11 cellular contexts compared by ENCODE assay signal in the genomic region with DNA sequence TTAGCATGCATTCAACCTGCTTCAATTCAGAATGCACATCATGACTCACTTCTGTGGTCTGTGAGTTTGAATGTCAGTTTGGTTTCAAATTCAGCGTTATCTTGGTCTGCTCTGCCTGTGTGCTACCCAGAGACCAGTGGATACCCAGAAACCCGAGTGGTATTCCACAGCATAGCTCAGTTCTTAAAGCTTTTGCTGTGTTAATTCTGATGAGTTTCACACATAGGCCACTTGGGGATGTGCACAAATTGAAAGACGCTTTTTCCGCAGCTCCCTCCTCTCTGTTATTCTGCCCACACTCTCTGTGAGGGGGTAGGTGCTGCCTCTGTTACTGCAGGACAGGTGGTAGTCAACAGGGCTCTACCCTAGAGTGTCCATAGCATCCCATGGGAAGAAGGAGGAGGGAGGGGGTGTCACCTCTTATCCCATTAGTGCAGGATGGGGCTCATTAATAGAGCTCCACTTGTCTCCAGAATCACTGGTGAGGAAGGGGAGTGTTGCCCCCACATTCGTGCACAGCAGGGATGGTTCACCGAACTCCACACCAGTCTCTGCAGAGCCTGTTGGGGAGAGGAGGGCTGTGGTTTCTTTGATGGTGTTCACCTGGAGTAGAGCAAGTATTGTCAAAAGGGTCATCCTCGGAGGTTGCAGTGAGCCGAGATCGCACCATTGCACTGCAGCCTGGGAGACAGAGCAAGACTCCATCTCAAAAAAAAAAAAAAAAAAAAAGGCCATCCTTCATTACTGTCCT. TPM values are rescaled to one million over a fixed set of nuclear protein-coding genes. Genes with fewer than 3 reads are reported as not detected.
DNase-seq lines count a peak whose midpoint lies in the region; ATAC-seq, FAIRE-seq and TF ChIP-seq lines count a peak whose summit lies in the region.
"Had no signal": no experiment of that assay in that cellular context is flagged by ENCODE, and none has a peak within 500 bp of the region (broad histone marks: within the 10 kb centered on the region; RNA-seq: fewer than 3 reads in every experiment).

No MANE protein-coding gene starts in this region.

- H4K20me1 ChIP-seq in astrocyte (ENCODE audit: insufficient read depth, low read length) = peaks cover 44% of the 10 kb centered on the region

- H3K4me1 Mint-ChIP-seq in T-cell (peaks cover 40 to 47% (median 45%) of the 10 kb centered on the region in 3 donors), astrocyte (ENCODE audit: low read depth, unreplicated experiment) (peaks cover 10% of the 10 kb centered on the region)
- H3K4me1 Mint-ChIP-seq: nephron progenitor cell had no signal

- no peaks in the 10 kb centered on the region for H3K27me3 Mint-ChIP-seq in T-cell
- no peaks in the 10 kb centered on the region for H3K27me3 Mint-ChIP-seq in astrocyte (ENCODE audit: low read depth, unreplicated experiment)

- peak; percentile 73 for DNase-seq in HT1080 (ENCODE audit: low read depth)
- DNase-seq in T-cell = no peak
- DNase-seq in astrocyte (ENCODE audit: low read depth) = peak; percentile 78
- peak in 2 of 3 donors; percentile 18 to 40 for DNase-seq in stimulated activated CD4-positive, alpha-beta T cell treated with anti-CD3 and anti-CD28 coated beads, Interleukin-12 subunit alpha, Interleukin-12 subunit beta, amount 100 ng/mL, for 48 hours (ENCODE audit: low read depth in 2 of 3, low spot score in 1 of 3)
- no peak for DNase-seq in OCI-M2 (lab: John Stamatoyannopoulos, UW; ENCODE audit: unreplicated experiment)
- DNase-seq in NOMO-1 treated with dmso at 0.1 percent for 144 hours (lab: John Stamatoyannopoulos, UW; ENCODE audit: unreplicated experiment) = no peak
- DNase-seq: NCI-H446, nephron progenitor cell, SIG-M5, stomach had no signal

- H3K4me1 ChIP-seq in astrocyte (ENCODE audit: insufficient read depth, low read length) = peaks cover 9% of the 10 kb centered on the region

- no peak overlapping the region for H3K4me3 ChIP-seq in astrocyte (ENCODE audit: insufficient read depth, low read depth, low read length)
- H3K4me3 ChIP-seq: stomach had no signal

- H2AFZ ChIP-seq in astrocyte (ENCODE audit: low read depth, low read length) = no peak overlapping the region

- H3K9me3 ChIP-seq in astrocyte (ENCODE audit: insufficient read depth, low read depth, low read length) = no peaks in the 10 kb centered on the region
- H3K9me3 ChIP-seq: stomach had no signal

- no peak overlapping the region for H3K27ac ChIP-seq in astrocyte (ENCODE audit: low read depth, low read length)
- H3K27ac ChIP-seq: stomach had no signal

- H3K36me3 Mint-ChIP-seq in T-cell = peaks cover 76% of the 10 kb centered on the region
- peaks cover 23% of the 10 kb centered on the region for H3K36me3 Mint-ChIP-seq in astrocyte (ENCODE audit: low read depth, unreplicated experiment)

- H3K4me3 Mint-ChIP-seq in T-cell (peak overlapping the region; percentile 5 to 52 (median 19)), astrocyte (ENCODE audit: unreplicated experiment) (no peak overlapping the region)
- H3K4me3 Mint-ChIP-seq: nephron progenitor cell had no signal

- peaks cover 8% of the 10 kb centered on the region for H3K36me3 ChIP-seq in astrocyte (ENCODE audit: insufficient read depth, low read length)

- peak overlapping the region; percentile 11 for H3K4me2 ChIP-seq in astrocyte (ENCODE audit: low read length)

- CTCF ChIA-PET in T-cell (lab: Charles Lee) = interaction anchor here in 1 of 2 donors (0.7 kb wide), 1 partner anchor 504 kb away, joined by 6 read pairs; no protein-coding TSS in a partner anchor

- H3K9me3 Mint-ChIP-seq in T-cell (peaks cover 0 to 7% (median 0%) of the 10 kb centered on the region in 3 donors), astrocyte (ENCODE audit: unreplicated experiment) (no peaks in the 10 kb centered on the region)

- ATAC-seq in T-cell (replicated peaks in 1 of 4) (peak in 3 of 4 experiments; percentile 78 to 89 (median 86)), HG03175 (IDR thresholded peaks at IDR 0.05; ENCODE audit: unreplicated experiment) (no peak)

- TF ChIP-seq CTCF in astrocyte (IDR thresholded peaks at IDR 0.05; ENCODE audit: insufficient read depth, low read depth, low read length) = no peak

- peak; percentile 5 for FAIRE-seq in astrocyte (lab: Jason Lieb, UNC)

- H3K79me2 ChIP-seq in astrocyte (ENCODE audit: insufficient read depth, low read length) = peaks cover 2% of the 10 kb centered on the region

- no peaks in the 10 kb centered on the region for H3K27me3 ChIP-seq in astrocyte (ENCODE audit: insufficient read depth, low read length)
- H3K27me3 ChIP-seq: stomach had no signal

- peak overlapping the region; percentile 19 for H3K9ac ChIP-seq in astrocyte (ENCODE audit: low read length)

- H3K27ac Mint-ChIP-seq in T-cell (peak overlapping the region in 1 of 2 donors; percentile 49), astrocyte (ENCODE audit: unreplicated experiment) (no peak overlapping the region)

- POLR2A ChIA-PET in T-cell (lab: Charles Lee) = no interaction called here

RNA-seq across cellular contexts. Expression of gene SDCBP2, which starts 29.2 kb away (rescaled TPM):
- total RNA-seq in HT1080 (2014; rRNA removed; shearing (Covaris generic)) = 0.67 and 1.1 TPM in 2 replicates
- polyA plus RNA-seq in HT1080 (2015; cell fraction: cytosol; rRNA removed) = 0.89 and 1.00 TPM in 2 replicates
- 1.9 and 2.9 TPM in 2 replicates for polyA plus RNA-seq in HT1080 (2015; cell fraction: nucleus; rRNA removed)
- 1 to 10 TPM; 1.1 to 2.4 (median 2.2) TPM for total RNA-seq in T-cell
- 4.6 and 4.8 TPM in 2 replicates for total RNA-seq in astrocyte

RNA-seq across cellular contexts. Expression of gene FKBP1A, which starts 34.8 kb away (rescaled TPM):
- 181 and 419 TPM in 2 replicates for total RNA-seq in HT1080 (2014; rRNA removed; shearing (Covaris generic))
- polyA plus RNA-seq in HT1080 (2015; cell fraction: cytosol; rRNA removed) = 989 and 1,085 TPM in 2 replicates
- polyA plus RNA-seq in HT1080 (2015; cell fraction: nucleus; rRNA removed) = 339 and 396 TPM in 2 replicates
- total RNA-seq in T-cell (10 to 100 TPM; 76.7 to 90.4 (median 79.9) TPM), astrocyte (360 and 379 TPM in 2 replicates)

Comparison
In these comparisons a context has a peak if more than half of its experiments do, and no peak if none do; other contexts are left out.
1. DNase-seq: peak in HT1080 (single experiment), astrocyte (single experiment) and stimulated activated CD4-positive, alpha-beta T cell treated with anti-CD3 and anti-CD28 coated beads, Interleukin-12 subunit alpha, Interleukin-12 subunit beta, amount 100 ng/mL, for 48 hours (2 of 3); none in T-cell (0 of 34), OCI-M2 (single experiment) and NOMO-1 treated with dmso at 0.1 percent for 144 hours (single experiment).